In genomic region chr3:48187579-48188265, GRCh38 we compare ENCODE assay signal across 8 cellular contexts. TPM values are rescaled to one million over a fixed set of nuclear protein-coding genes. Genes with fewer than 3 reads are reported as not detected.
DNase-seq lines count a peak whose midpoint lies in the region; ATAC-seq lines count a peak whose summit lies in the region.

No MANE protein-coding gene starts in this region.

- H3K27ac Mint-ChIP-seq in activated CD4-positive, alpha-beta memory T cell treated with anti-CD3 and anti-CD28 coated beads, Interleukin-2, amount 10 ng/mL, durations not matched to agents 7 days and 5 days, result peak overlapping the region; percentile 75

- H3K9me3 Mint-ChIP-seq in activated CD4-positive, alpha-beta memory T cell treated with anti-CD3 and anti-CD28 coated beads, Interleukin-2, amount 10 ng/mL, durations not matched to agents 7 days and 5 days, result no peaks in the 10 kb centered on the region

- peak; percentile 70 for DNase-seq in COLO668 (lab: John Stamatoyannopoulos, UW; ENCODE audit: unreplicated experiment)
- no peak for DNase-seq in activated CD4-positive, alpha-beta memory T cell treated with anti-CD3 and anti-CD28 coated beads, Interleukin-2, amount 10 ng/mL, durations not matched to agents 7 days and 5 days
- peak; percentile 49 for DNase-seq in fibroblast of the conjunctiva (ENCODE audit: low read depth)
- peak; percentile 42 for DNase-seq in occipital lobe (lab: John Stamatoyannopoulos, UW)
- no peak for DNase-seq in mesenteric fat pad (ENCODE audit: low spot score)
- DNase-seq in NCI-H226, result no peak

- peaks cover 41% of the 10 kb centered on the region for H3K36me3 Mint-ChIP-seq in activated CD4-positive, alpha-beta memory T cell treated with anti-CD3 and anti-CD28 coated beads, Interleukin-2, amount 10 ng/mL, durations not matched to agents 7 days and 5 days (ENCODE audit: low read depth)

- no peaks in the 10 kb centered on the region for H3K27me3 Mint-ChIP-seq in activated CD4-positive, alpha-beta memory T cell treated with anti-CD3 and anti-CD28 coated beads, Interleukin-2, amount 10 ng/mL, durations not matched to agents 7 days and 5 days

- CTCF ChIA-PET in activated CD4-positive, alpha-beta memory T cell treated with anti-CD3 and anti-CD28 coated beads, Interleukin-2, amount 10 ng/mL, durations not matched to agents 7 days and 5 days (lab: Charles Lee), result interaction anchor here (0.9 to 1.6 kb wide), 3 partner anchors 53 to 213 kb away, joined by 4 to 9 read pairs (median 4); partner anchors contain the start of gene ZNF589

- peak overlapping the region; percentile 97 for H3K4me3 Mint-ChIP-seq in activated CD4-positive, alpha-beta memory T cell treated with anti-CD3 and anti-CD28 coated beads, Interleukin-2, amount 10 ng/mL, durations not matched to agents 7 days and 5 days

- H3K4me1 Mint-ChIP-seq in activated CD4-positive, alpha-beta memory T cell treated with anti-CD3 and anti-CD28 coated beads, Interleukin-2, amount 10 ng/mL, durations not matched to agents 7 days and 5 days, result peaks cover 43% of the 10 kb centered on the region

- POLR2A ChIA-PET in activated CD4-positive, alpha-beta memory T cell treated with anti-CD3 and anti-CD28 coated beads, Interleukin-2, amount 10 ng/mL, durations not matched to agents 7 days and 5 days (lab: Charles Lee), result interaction anchor here (0.7 to 2.4 kb wide), 17 partner anchors 9 to 475 kb away, joined by 3 to 20 read pairs (median 5); partner anchors contain the start of genes CCDC51, CELSR3, DHX30 and TMA7

- ATAC-seq in GM19452 (IDR thresholded peaks at IDR 0.05; ENCODE audit: unreplicated experiment) (peak; percentile 21), HG03457 (IDR thresholded peaks at IDR 0.05; ENCODE audit: unreplicated experiment) (peak; percentile 20)

RNA-seq across cellular contexts. Expression of gene CDC25A, which starts 0.5 kb away (rescaled TPM):
- total RNA-seq in activated CD4-positive, alpha-beta memory T cell treated with anti-CD3 and anti-CD28 coated beads, Interleukin-2, amount 10 ng/mL, durations not matched to agents 7 days and 5 days, result 10 to 100 TPM; 19.6 to 20.1 TPM
- 3.7 TPM for total RNA-seq in occipital lobe
- 0.87 TPM for total RNA-seq in mesenteric fat pad

RNA-seq across cellular contexts. Expression of gene CAMP, which starts 35.6 kb away (rescaled TPM):
- not detected for total RNA-seq in activated CD4-positive, alpha-beta memory T cell treated with anti-CD3 and anti-CD28 coated beads, Interleukin-2, amount 10 ng/mL, durations not matched to agents 7 days and 5 days
- total RNA-seq in occipital lobe (not detected), mesenteric fat pad (0.48 TPM)

RNA-seq across cellular contexts. Expression of gene ZNF589, which starts 53.2 kb away (rescaled TPM):
- 10 to 100 TPM; 38.1 to 38.6 TPM for total RNA-seq in activated CD4-positive, alpha-beta memory T cell treated with anti-CD3 and anti-CD28 coated beads, Interleukin-2, amount 10 ng/mL, durations not matched to agents 7 days and 5 days
- total RNA-seq in occipital lobe, result 26.8 TPM
- total RNA-seq in mesenteric fat pad, result 6.4 TPM

Comparison
In these comparisons a context has a peak if more than half of its experiments do, and no peak if none do; other contexts are left out.
1. DNase-seq: peak in COLO668 (single experiment), fibroblast of the conjunctiva (single experiment) and occipital lobe (single experiment); none in activated CD4-positive, alpha-beta memory T cell treated with anti-CD3 and anti-CD28 coated beads, Interleukin-2, amount 10 ng/mL, durations not matched to agents 7 days and 5 days (single experiment), mesenteric fat pad (single experiment) and NCI-H226 (single experiment).